8 cellular contexts compared by ENCODE assay signal in the genomic region with DNA sequence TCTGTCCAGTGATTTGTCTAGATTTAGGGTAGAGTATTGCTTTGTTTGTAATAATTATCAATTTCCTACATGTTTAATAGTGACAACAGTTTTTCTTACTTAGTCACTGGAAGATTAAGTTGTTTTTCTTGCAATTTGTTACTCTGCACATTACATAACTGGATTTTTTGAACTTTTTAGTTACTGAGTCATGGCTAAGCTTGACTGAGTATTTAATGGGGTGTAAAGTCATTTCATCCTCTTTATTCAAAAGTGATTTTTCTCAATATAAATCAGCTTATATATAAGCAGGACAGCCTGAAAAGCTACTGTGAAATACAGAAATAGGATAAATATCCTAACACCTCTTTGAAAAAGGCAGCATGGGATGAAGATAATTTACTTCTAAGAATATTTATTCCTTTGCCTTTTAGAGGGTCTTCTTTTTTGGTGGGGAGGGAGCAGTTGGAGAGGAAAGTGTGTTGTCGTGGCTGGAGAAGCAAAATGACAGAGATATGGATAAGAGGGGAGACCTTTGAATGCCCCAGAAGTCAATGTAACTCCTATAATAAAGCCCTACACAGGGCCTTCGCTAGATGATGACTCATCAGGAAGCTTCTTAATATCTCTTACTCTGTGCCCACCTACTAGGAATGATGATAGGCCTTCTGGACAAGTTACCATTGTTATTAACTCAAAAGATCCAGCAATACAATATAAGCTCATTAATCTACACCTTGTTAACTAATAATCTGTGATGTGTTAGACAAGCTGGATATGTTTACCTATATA. TPM values are rescaled to one million over a fixed set of nuclear protein-coding genes. Genes with fewer than 3 reads are reported as not detected.
DNase-seq lines count a peak whose midpoint lies in the region; FAIRE-seq and TF ChIP-seq lines count a peak whose summit lies in the region.
"Not testable (repeated sequence)": the region's sequence is repeated elsewhere in the genome, so short reads cannot be mapped to it uniquely, and the experiment has no call there.

No MANE protein-coding gene starts in this region.

- not testable (repeated sequence) for H3K9me2 ChIP-seq in SK-N-SH

- H3K36me3 ChIP-seq in SK-N-SH (replicated peaks in 1 of 2; ENCODE audit: control insufficient read depth in 1 of 2, insufficient read depth in 2 of 2, low read length in 1 of 2), result peaks cover 7 to 21% of the 10 kb centered on the region in 2 experiments
- not testable (repeated sequence) for H3K36me3 ChIP-seq in brain microvascular endothelial cell (replicated peaks); kidney (ENCODE audit: control insufficient read depth in 1 of 2, insufficient read depth in 2 of 2, low read length in 2 of 2); skeletal muscle satellite cell (ENCODE audit: insufficient read depth, low read length)

- in situ Hi-C loops in brain microvascular endothelial cell (cut with HindIII; ENCODE audit: low pct_ligation_motif_present, low sequenced_read_pairs), result not testable (repeated sequence)

- not testable (repeated sequence) for H3K27me3 ChIP-seq in SK-N-SH (ENCODE audit: insufficient read depth); brain microvascular endothelial cell (replicated peaks); skeletal muscle satellite cell (ENCODE audit: control insufficient read depth, insufficient read depth, low read length)

- intact Hi-C loops in kidney (cut with DNase I), result not testable (repeated sequence)

- not testable (repeated sequence) for TF ChIP-seq CTCF in AG10803 (conservative IDR thresholded peaks at IDR 0.05; ENCODE audit: low read length); SK-N-SH (IDR thresholded peaks at IDR 0.05); brain microvascular endothelial cell (IDR thresholded peaks at IDR 0.05; ENCODE audit: low read depth, low read length, missing control alignments); fibroblast of pulmonary artery (IDR thresholded peaks at IDR 0.05; ENCODE audit: low read length, missing control alignments); kidney (IDR thresholded peaks at IDR 0.05; ENCODE audit: borderline replicate concordance, extremely low read depth, insufficient read depth)

- peaks cover 0 to 12% of the 10 kb centered on the region in 2 experiments; a peak in 1 of 4 replicates for H3K4me1 ChIP-seq in SK-N-SH (ENCODE audit: control insufficient read depth in 1 of 2, insufficient read depth in 2 of 2, low read depth in 1 of 2, low read length in 1 of 2)
- not testable (repeated sequence) for H3K4me1 ChIP-seq in kidney (ENCODE audit: control insufficient read depth in 1 of 2, insufficient read depth in 1 of 2, low read depth in 1 of 2, low read length in 2 of 2); skeletal muscle satellite cell (ENCODE audit: control insufficient read depth, insufficient read depth, low read length)

- H2AFZ ChIP-seq in SK-N-SH (ENCODE audit: low read depth), result not testable (repeated sequence)

- TF ChIP-seq EP300 in SK-N-SH (IDR thresholded peaks at IDR 0.05; ENCODE audit: borderline replicate concordance in 1 of 2, low read depth in 1 of 2, low read length in 1 of 2), result not testable (repeated sequence)

- H3K4me2 ChIP-seq in SK-N-SH, result not testable (repeated sequence)
- H3K4me2 ChIP-seq in skeletal muscle satellite cell (ENCODE audit: low read length), result peak overlapping the region; percentile 66

- FAIRE-seq in H54 (lab: Jason Lieb, UNC), result peak; percentile 98
- FAIRE-seq in kidney (lab: Jason Lieb, UNC), result peak; percentile 74

- H3K9ac ChIP-seq in SK-N-SH; kidney (ENCODE audit: low read length in 2 of 2); skeletal muscle satellite cell (ENCODE audit: low read depth, low read length): not testable (repeated sequence)

- 70% methylated on average over 2 of the region's 2 CpGs for WGBS in SK-N-SH (ENCODE audit: low lambda C conversion rate)

- H3F3A ChIP-seq in SK-N-SH (replicated peaks; ENCODE audit: insufficient read depth), result peaks cover 12% of the 10 kb centered on the region

- CTCF ChIA-PET in SK-N-SH (lab: Yijun Ruan, JAX), result interaction anchor here (1.0 kb wide), 1 partner anchor 708 kb away, joined by 3 read pairs; no protein-coding TSS in a partner anchor

- not testable (repeated sequence) for TF ChIP-seq RAD21 in SK-N-SH (IDR thresholded peaks at IDR 0.05; ENCODE audit: low read length)

- TF ChIP-seq POLR2A in H54 (IDR thresholded peaks at IDR 0.05; ENCODE audit: low read depth, low read length), result not testable (repeated sequence)

- POLR2A ChIA-PET in SK-N-SH (lab: Yijun Ruan, JAX), result not testable (repeated sequence)

- peak; percentile 53 for DNase-seq in AG10803 (ENCODE audit: low read depth)
- DNase-seq in H54 (ENCODE audit: insufficient read length, low spot score), result peak; percentile 3
- peak; percentile 66 for DNase-seq in M059J (ENCODE audit: low read depth)
- not testable (repeated sequence) for DNase-seq in SK-N-SH, kidney
- DNase-seq in brain microvascular endothelial cell, result peak; percentile 17
- peak; percentile 60 for DNase-seq in fibroblast of pulmonary artery (ENCODE audit: low read depth)

- H3K4me3 ChIP-seq in AG10803 (ENCODE audit: low read length); SK-N-SH (ENCODE audit: low read depth in 2 of 2, low read length in 1 of 2); brain microvascular endothelial cell (ENCODE audit: low read depth, low read length); fibroblast of pulmonary artery (replicated peaks; ENCODE audit: low read depth, low read length); kidney (ENCODE audit: low read length in 2 of 2); skeletal muscle satellite cell (ENCODE audit: low read length): not testable (repeated sequence)

- not testable (repeated sequence) for H3K79me2 ChIP-seq in SK-N-SH (ENCODE audit: insufficient read depth)

- H3K9me3 ChIP-seq in SK-N-SH; kidney (ENCODE audit: control insufficient read depth in 1 of 2, low read length in 2 of 2); skeletal muscle satellite cell (replicated peaks; ENCODE audit: low read length): not testable (repeated sequence)

- not testable (repeated sequence) for H4K20me1 ChIP-seq in SK-N-SH (ENCODE audit: insufficient read depth)

- peak overlapping the region in 1 of 2 experiments; percentile 49; a peak in 2 of 4 replicates for H3K27ac ChIP-seq in SK-N-SH (ENCODE audit: low read depth in 2 of 2, low read length in 1 of 2)
- not testable (repeated sequence) for H3K27ac ChIP-seq in brain microvascular endothelial cell; kidney (ENCODE audit: low read depth in 2 of 2, low read length in 2 of 2)

TF ChIP-seq in SK-N-SH, 30 proteins besides CTCF, POLR2A, EP300 and RAD21:
- peak; percentile 18; the same call in 1 of the 2 replicates for TF ChIP-seq JUND (IDR thresholded peaks at IDR 0.05)

RNA-seq across cellular contexts. Expression of gene TBX20, which starts 55.3 kb away (rescaled TPM):
- 2.1 and 4.3 TPM in 2 replicates for total RNA-seq in M059J (2014; rRNA removed; shearing (Covaris generic))
- 1.0 and 1.5 TPM in 2 replicates for polyA plus RNA-seq in SK-N-SH (2012; rRNA removed)
- 0.62 and 0.80 TPM in 2 replicates for polyA plus RNA-seq in SK-N-SH (2012; cell fraction: cytosol; rRNA removed)
- 1.0 and 1.1 TPM in 2 replicates for polyA plus RNA-seq in SK-N-SH (2012; cell fraction: nucleus; rRNA removed)
- not detected for total RNA-seq in kidney
- not detected for polyA plus RNA-seq in kidney (ENCODE audit: insufficient read depth, low read depth, low replicate concordance)
- total RNA-seq in skeletal muscle satellite cell (2012; rRNA removed), result under 0.01 and 0.22 TPM in 2 replicates
